Comparison of ENCODE assay signal across 18 cellular contexts in the genomic region with DNA sequence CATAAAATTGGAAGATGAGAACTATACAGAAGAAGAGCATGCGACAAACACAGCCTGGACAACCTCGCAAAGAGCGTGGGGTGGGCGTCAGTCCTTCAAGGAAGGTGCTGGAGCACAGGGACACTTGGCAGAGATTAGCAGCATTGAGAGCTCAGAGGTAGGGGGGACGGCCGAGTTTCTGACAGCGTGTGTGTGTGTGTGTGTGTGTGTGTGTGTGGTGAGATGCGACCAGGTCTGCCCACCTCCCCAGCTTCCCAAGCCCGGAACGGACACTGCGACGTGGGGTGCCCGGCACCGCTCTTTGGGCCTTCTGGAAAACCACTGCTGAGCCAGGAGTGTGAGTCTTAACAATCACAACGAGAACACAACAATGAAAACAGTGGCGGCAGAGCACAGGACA. TPM values are rescaled to one million over a fixed set of nuclear protein-coding genes. Genes with fewer than 3 reads are reported as not detected.
DNase-seq lines count a peak whose midpoint lies in the region; ATAC-seq and TF ChIP-seq lines count a peak whose summit lies in the region.
"Had no signal": no experiment of that assay in that cellular context is flagged by ENCODE, and none has a peak within 500 bp of the region (broad histone marks: within the 10 kb centered on the region; RNA-seq: fewer than 3 reads in every experiment).

No MANE protein-coding gene starts in this region.

- H3K27ac ChIP-seq in endodermal cell (ENCODE audit: low read depth, low read length) (no peak overlapping the region), thyroid gland (no peak overlapping the region)

- H3K27me3 ChIP-seq in endodermal cell (ENCODE audit: control insufficient read depth, insufficient read depth, low read length, poor library complexity, severe bottlenecking) (no peaks in the 10 kb centered on the region), thyroid gland (no peaks in the 10 kb centered on the region)

- H3K4me1 Mint-ChIP-seq in endodermal cell = no peaks in the 10 kb centered on the region
- H3K4me1 Mint-ChIP-seq in neural crest cell = no peaks in the 10 kb centered on the region
- H3K4me1 Mint-ChIP-seq: CD4-positive, alpha-beta memory T cell had no signal

- H3K27ac Mint-ChIP-seq in endodermal cell (no peak overlapping the region), neural crest cell (ENCODE audit: unreplicated experiment) (peak overlapping the region; percentile 70)
- H3K27ac Mint-ChIP-seq: CD4-positive, alpha-beta memory T cell; HFFc6 had no signal

- no peaks in the 10 kb centered on the region for H3K4me1 ChIP-seq in endodermal cell (ENCODE audit: control insufficient read depth, insufficient read depth, low read length)
- no peaks in the 10 kb centered on the region for H3K4me1 ChIP-seq in thyroid gland
- H3K4me1 ChIP-seq: HAP-1 had no signal

- 81 to 92% methylated on average over 9 to 16 of the region's 16 CpGs for WGBS in endodermal cell (ENCODE audit: insufficient coverage in 1 of 2, insufficient read length in 1 of 2), 2 experiments
- 30 to 67% methylated on average over 15 to 16 of the region's 16 CpGs for WGBS in thyroid gland, 2 donors

- H3K27me3 Mint-ChIP-seq in endodermal cell (ENCODE audit: insufficient read depth) (no peaks in the 10 kb centered on the region), neural crest cell (ENCODE audit: low read depth) (peaks cover 35% of the 10 kb centered on the region)

- H3K4me3 ChIP-seq in endodermal cell (ENCODE audit: low read length) (no peak overlapping the region), thyroid gland (replicated peaks in 1 of 3) (no peak overlapping the region)
- H3K4me3 ChIP-seq: HAP-1 had no signal

- no peak for TF ChIP-seq CTCF in endodermal cell (conservative IDR thresholded peaks at IDR 0.05)
- no peak for TF ChIP-seq CTCF in neural crest cell (conservative IDR thresholded peaks at IDR 0.05)
- TF ChIP-seq CTCF in thyroid gland (IDR thresholded peaks at IDR 0.05) = no peak

- intact Hi-C loops in posterior vena cava (cut with DNase I) = no loop called here
- intact Hi-C loops in thyroid gland (cut with DNase I) = no loop called here
- intact Hi-C loops in left colon (cut with DNase I, micrococcal nuclease) = no loop called here

- TF ChIP-seq POLR2A in thyroid gland (IDR thresholded peaks at IDR 0.05) = no peak

- H3K36me3 ChIP-seq in endodermal cell (ENCODE audit: control insufficient read depth, insufficient read depth, low read length) (no peaks in the 10 kb centered on the region), thyroid gland (no peaks in the 10 kb centered on the region)
- H3K36me3 ChIP-seq: HAP-1 had no signal

- H3K4me3 Mint-ChIP-seq in endodermal cell = no peak overlapping the region
- H3K4me3 Mint-ChIP-seq in neural crest cell = no peak overlapping the region
- H3K4me3 Mint-ChIP-seq: CD4-positive, alpha-beta memory T cell; HFFc6 had no signal

- H3K9ac ChIP-seq in endodermal cell (ENCODE audit: extremely low read depth, low read length, poor library complexity, severe bottlenecking) = no peak overlapping the region

- ATAC-seq in left colon = no peak

- H3K9me3 ChIP-seq in endodermal cell (ENCODE audit: control insufficient read depth, low read length) (no peaks in the 10 kb centered on the region), thyroid gland (no peaks in the 10 kb centered on the region)
- H3K9me3 ChIP-seq: HAP-1 had no signal

- H3K36me3 Mint-ChIP-seq in endodermal cell (ENCODE audit: low read depth) (no peaks in the 10 kb centered on the region), neural crest cell (ENCODE audit: low read depth) (no peaks in the 10 kb centered on the region)
- H3K36me3 Mint-ChIP-seq: CD4-positive, alpha-beta memory T cell had no signal

- no peaks in the 10 kb centered on the region for H3K9me3 Mint-ChIP-seq in endodermal cell
- H3K9me3 Mint-ChIP-seq in neural crest cell = no peaks in the 10 kb centered on the region
- H3K9me3 Mint-ChIP-seq: CD4-positive, alpha-beta memory T cell; HFFc6 had no signal

- peak; percentile 69 for DNase-seq in endodermal cell
- no peak for DNase-seq in neural crest cell (ENCODE audit: low read depth, low spot score)
- DNase-seq in posterior vena cava (ENCODE audit: low spot score) = peak; percentile 46
- peak; percentile 13 to 16 for DNase-seq in thyroid gland
- no peak for DNase-seq in NCI-H187 (lab: John Stamatoyannopoulos, UW)
- no peak for DNase-seq in T-helper 2 cell
- no peak for DNase-seq in NCI-H2171 (lab: John Stamatoyannopoulos, UW)
- no peak for DNase-seq in left colon
- DNase-seq: C1 segment of cervical spinal cord; Calu3; CD4-positive, alpha-beta memory T cell; COR-L47; DMS53; DMS79 treated with DMSO at 0.1 percent for 48 hours; GF-D8; GOT3; HFFc6 had no signal

RNA-seq across cellular contexts. Expression of a gene that starts 17.9 kb away (rescaled TPM):
- total RNA-seq in endodermal cell = 10 to 100 TPM; 46.5 to 54.6 TPM
- polyA plus RNA-seq in endodermal cell (2013, experiment 1 of 2) = 52.9 TPM
- 43.4 TPM for polyA plus RNA-seq in endodermal cell (2013, experiment 2 of 2)
- 60.3 and 69.2 TPM in 2 replicates for total RNA-seq in neural crest cell
- total RNA-seq in posterior vena cava = 10 to 100 TPM; 25.8 to 28.4 TPM
- 100 to 1,000 TPM in 3 of 4 donors, 10 to 100 TPM in 1; 90.6 to 298 (median 196) TPM for total RNA-seq in thyroid gland
- 10 to 100 TPM; 28.1 to 30.2 TPM for total RNA-seq in left colon

Comparison
In these comparisons a context has a peak if more than half of its experiments do, and no peak if none do; other contexts are left out.
1. DNase-seq: peak in endodermal cell (single experiment), posterior vena cava (single experiment) and thyroid gland (2 of 2); none in neural crest cell (single experiment), NCI-H187 (0 of 2), T-helper 2 cell (0 of 5), NCI-H2171 (single experiment) and left colon (0 of 2).